1 cellular context compared by ENCODE assay signal in the genomic region with DNA sequence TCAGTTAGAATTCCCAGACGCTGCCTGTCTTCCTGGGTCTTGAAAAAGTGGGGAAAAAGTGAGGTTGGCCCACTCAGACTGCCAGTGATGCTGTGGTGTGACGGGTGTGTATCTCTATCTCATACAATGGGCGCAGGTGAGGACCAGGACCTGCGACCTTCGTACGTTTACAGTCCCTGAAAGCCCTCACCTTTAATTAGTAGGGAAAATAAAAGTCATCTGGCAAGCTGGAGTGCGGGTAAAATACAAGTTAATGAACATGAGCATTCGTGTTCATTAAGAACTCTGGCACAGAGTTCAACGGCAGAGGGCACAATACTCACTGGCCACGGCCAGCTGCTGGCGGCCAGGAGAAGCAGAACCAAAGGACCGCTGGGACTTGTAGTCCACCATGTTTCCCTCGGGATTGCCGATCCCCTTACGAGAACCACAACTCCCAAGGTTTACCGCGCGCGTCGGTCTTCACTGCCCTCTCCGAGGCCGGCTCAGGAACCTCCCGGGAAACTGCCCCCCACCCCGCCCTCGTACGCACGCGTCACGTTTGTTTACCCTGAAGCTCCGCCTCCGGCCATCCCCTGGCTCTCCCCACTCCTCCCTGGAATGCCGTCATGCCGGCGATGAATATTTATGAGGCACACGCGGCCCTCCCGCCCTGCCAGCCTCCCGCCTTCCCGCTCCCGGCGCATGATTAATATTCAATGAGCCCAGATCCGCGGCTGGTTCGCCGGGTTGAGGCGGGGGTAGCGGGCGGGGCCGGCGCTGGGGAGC.
TF ChIP-seq lines count a peak whose summit lies in the region.

No MANE protein-coding gene starts in this region.

TF ChIP-seq in HEK293, 187 proteins besides CTCF, POLR2A, EP300 and RAD21 (continued from another document and continues in another):
- TF ChIP-seq, protein P1, sequence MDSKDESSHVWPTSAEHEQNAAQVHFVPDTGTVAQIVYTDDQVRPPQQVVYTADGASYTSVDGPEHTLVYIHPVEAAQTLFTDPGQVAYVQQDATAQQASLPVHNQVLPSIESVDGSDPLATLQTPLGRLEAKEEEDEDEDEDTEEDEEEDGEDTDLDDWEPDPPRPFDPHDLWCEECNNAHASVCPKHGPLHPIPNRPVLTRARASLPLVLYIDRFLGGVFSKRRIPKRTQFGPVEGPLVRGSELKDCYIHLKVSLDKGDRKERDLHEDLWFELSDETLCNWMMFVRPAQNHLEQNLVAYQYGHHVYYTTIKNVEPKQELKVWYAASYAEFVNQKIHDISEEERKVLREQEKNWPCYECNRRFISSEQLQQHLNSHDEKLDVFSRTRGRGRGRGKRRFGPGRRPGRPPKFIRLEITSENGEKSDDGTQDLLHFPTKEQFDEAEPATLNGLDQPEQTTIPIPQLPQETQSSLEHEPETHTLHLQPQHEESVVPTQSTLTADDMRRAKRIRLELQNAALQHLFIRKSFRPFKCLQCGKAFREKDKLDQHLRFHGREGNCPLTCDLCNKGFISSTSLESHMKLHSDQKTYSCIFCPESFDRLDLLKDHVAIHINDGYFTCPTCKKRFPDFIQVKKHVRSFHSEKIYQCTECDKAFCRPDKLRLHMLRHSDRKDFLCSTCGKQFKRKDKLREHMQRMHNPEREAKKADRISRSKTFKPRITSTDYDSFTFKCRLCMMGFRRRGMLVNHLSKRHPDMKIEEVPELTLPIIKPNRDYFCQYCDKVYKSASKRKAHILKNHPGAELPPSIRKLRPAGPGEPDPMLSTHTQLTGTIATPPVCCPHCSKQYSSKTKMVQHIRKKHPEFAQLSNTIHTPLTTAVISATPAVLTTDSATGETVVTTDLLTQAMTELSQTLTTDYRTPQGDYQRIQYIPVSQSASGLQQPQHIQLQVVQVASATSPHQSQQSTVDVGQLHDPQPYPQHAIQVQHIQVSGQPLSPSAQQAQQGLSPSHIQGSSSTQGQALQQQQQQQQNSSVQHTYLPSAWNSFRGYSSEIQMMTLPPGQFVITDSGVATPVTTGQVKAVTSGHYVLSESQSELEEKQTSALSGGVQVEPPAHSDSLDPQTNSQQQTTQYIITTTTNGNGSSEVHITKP (tag by site-specific recombination; IDR thresholded peaks at IDR 0.05): 0 out of 2 replicates have a peak, but pooled peaks have one; percentile 31
- TF ChIP-seq ZNF174 (tag by site-specific recombination; IDR thresholded peaks at IDR 0.05) (no peak), ZNF623 (tag by site-specific recombination; IDR thresholded peaks at IDR 0.05) (no peak), ZNF830 (tag by site-specific recombination; IDR thresholded peaks at IDR 0.05; ENCODE audit: low read depth) (no peak), ZFP41 (tag by site-specific recombination; IDR thresholded peaks at IDR 0.05; ENCODE audit: borderline replicate concordance) (no peak), ZNF670 (tag by site-specific recombination; IDR thresholded peaks at IDR 0.05; ENCODE audit: low read depth) (no peak), ZNF132 (tag by site-specific recombination; IDR thresholded peaks at IDR 0.05; ENCODE audit: borderline replicate concordance) (no peak), ZNF664 (tag by site-specific recombination; IDR thresholded peaks at IDR 0.05) (no peak), ZFHX2 (tag by site-specific recombination; conservative IDR thresholded peaks at IDR 0.05) (peak; percentile 71), ZEB2 (tag by site-specific recombination; IDR thresholded peaks at IDR 0.05) (peak; percentile 95), ZNF133 (tag by site-specific recombination; IDR thresholded peaks at IDR 0.05) (no peak), ZXDB (tag by site-specific recombination; IDR thresholded peaks at IDR 0.05) (peak; percentile 79), ZNF302 (tag by site-specific recombination; IDR thresholded peaks at IDR 0.05; ENCODE audit: low read depth) (no peak), ZNF248 (tag by site-specific recombination; IDR thresholded peaks at IDR 0.05) (no peak), ZNF785 (tag by site-specific recombination; IDR thresholded peaks at IDR 0.05) (no peak), ZNF76 (tag by site-specific recombination; IDR thresholded peaks at IDR 0.05; ENCODE audit: borderline replicate concordance, low read depth) (peak; percentile 89), ZNF791 (tag by site-specific recombination; IDR thresholded peaks at IDR 0.05) (no peak), ZNF561 (tag by site-specific recombination; IDR thresholded peaks at IDR 0.05; ENCODE audit: borderline replicate concordance) (no peak), ZNF140 (tag by site-specific recombination; IDR thresholded peaks at IDR 0.05) (no peak), ZBTB21 (tag by site-specific recombination; IDR thresholded peaks at IDR 0.05) (peak; percentile 76), ZNF514 (tag by site-specific recombination; IDR thresholded peaks at IDR 0.05) (no peak), ZNF341 (tag by site-specific recombination; IDR thresholded peaks at IDR 0.05; ENCODE audit: low read depth) (peak; percentile 79), OVOL3 (tag by site-specific recombination; IDR thresholded peaks at IDR 0.05) (no peak), ZNF138 (tag by site-specific recombination; IDR thresholded peaks at IDR 0.05; ENCODE audit: borderline replicate concordance) (no peak)
- TF ChIP-seq, protein P2, sequence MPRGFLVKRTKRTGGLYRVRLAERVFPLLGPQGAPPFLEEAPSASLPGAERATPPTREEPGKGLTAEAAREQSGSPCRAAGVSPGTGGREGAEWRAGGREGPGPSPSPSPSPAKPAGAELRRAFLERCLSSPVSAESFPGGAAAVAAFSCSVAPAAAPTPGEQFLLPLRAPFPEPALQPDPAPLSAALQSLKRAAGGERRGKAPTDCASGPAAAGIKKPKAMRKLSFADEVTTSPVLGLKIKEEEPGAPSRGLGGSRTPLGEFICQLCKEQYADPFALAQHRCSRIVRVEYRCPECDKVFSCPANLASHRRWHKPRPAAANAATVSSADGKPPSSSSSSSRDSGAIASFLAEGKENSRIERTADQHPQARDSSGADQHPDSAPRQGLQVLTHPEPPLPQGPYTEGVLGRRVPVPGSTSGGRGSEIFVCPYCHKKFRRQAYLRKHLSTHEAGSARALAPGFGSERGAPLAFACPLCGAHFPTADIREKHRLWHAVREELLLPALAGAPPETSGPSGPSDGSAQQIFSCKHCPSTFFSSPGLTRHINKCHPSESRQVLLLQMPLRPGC (tag by site-specific recombination; IDR thresholded peaks at IDR 0.05): no peak
- TF ChIP-seq, protein P3, sequence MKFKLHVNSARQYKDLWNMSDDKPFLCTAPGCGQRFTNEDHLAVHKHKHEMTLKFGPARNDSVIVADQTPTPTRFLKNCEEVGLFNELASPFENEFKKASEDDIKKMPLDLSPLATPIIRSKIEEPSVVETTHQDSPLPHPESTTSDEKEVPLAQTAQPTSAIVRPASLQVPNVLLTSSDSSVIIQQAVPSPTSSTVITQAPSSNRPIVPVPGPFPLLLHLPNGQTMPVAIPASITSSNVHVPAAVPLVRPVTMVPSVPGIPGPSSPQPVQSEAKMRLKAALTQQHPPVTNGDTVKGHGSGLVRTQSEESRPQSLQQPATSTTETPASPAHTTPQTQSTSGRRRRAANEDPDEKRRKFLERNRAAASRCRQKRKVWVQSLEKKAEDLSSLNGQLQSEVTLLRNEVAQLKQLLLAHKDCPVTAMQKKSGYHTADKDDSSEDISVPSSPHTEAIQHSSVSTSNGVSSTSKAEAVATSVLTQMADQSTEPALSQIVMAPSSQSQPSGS (tag by site-specific recombination; IDR thresholded peaks at IDR 0.05; ENCODE audit: low read depth): peak; percentile 59; the same call in 1 of the 2 replicates
- TF ChIP-seq, protein P4, sequence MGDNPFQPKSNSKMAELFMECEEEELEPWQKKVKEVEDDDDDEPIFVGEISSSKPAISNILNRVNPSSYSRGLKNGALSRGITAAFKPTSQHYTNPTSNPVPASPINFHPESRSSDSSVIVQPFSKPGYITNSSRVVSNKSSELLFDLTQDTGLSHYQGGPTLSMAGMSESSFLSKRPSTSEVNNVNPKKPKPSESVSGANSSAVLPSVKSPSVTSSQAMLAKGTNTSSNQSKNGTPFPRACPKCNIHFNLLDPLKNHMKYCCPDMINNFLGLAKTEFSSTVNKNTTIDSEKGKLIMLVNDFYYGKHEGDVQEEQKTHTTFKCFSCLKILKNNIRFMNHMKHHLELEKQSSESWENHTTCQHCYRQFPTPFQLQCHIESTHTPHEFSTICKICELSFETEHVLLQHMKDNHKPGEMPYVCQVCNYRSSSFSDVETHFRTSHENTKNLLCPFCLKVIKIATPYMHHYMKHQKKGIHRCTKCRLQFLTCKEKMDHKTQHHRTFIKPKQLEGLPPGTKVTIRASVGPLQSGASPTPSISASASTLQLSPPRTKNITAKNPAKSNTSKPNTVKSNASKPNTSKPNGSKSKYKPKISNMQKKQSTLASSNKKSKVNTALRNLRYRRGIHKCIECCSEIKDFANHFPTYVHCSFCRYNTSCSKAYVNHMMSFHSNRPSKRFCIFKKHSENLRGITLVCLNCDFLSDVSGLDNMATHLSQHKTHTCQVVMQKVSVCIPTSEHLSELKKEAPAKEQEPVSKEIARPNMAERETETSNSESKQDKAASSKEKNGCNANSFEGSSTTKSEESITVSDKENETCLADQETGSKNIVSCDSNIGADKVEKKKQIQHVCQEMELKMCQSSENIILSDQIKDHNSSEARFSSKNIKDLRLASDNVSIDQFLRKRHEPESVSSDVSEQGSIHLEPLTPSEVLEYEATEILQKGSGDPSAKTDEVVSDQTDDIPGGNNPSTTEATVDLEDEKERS (tag by site-specific recombination; IDR thresholded peaks at IDR 0.05): no peak
- TF ChIP-seq, protein P5, sequence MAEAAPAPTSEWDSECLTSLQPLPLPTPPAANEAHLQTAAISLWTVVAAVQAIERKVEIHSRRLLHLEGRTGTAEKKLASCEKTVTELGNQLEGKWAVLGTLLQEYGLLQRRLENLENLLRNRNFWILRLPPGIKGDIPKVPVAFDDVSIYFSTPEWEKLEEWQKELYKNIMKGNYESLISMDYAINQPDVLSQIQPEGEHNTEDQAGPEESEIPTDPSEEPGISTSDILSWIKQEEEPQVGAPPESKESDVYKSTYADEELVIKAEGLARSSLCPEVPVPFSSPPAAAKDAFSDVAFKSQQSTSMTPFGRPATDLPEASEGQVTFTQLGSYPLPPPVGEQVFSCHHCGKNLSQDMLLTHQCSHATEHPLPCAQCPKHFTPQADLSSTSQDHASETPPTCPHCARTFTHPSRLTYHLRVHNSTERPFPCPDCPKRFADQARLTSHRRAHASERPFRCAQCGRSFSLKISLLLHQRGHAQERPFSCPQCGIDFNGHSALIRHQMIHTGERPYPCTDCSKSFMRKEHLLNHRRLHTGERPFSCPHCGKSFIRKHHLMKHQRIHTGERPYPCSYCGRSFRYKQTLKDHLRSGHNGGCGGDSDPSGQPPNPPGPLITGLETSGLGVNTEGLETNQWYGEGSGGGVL (tag by site-specific recombination; IDR thresholded peaks at IDR 0.05): no peak; the same call in 1 of the 2 replicates
- TF ChIP-seq, protein P6, sequence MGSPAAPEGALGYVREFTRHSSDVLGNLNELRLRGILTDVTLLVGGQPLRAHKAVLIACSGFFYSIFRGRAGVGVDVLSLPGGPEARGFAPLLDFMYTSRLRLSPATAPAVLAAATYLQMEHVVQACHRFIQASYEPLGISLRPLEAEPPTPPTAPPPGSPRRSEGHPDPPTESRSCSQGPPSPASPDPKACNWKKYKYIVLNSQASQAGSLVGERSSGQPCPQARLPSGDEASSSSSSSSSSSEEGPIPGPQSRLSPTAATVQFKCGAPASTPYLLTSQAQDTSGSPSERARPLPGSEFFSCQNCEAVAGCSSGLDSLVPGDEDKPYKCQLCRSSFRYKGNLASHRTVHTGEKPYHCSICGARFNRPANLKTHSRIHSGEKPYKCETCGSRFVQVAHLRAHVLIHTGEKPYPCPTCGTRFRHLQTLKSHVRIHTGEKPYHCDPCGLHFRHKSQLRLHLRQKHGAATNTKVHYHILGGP (tag by site-specific recombination; IDR thresholded peaks at IDR 0.05): no peak
- TF ChIP-seq, protein P7, sequence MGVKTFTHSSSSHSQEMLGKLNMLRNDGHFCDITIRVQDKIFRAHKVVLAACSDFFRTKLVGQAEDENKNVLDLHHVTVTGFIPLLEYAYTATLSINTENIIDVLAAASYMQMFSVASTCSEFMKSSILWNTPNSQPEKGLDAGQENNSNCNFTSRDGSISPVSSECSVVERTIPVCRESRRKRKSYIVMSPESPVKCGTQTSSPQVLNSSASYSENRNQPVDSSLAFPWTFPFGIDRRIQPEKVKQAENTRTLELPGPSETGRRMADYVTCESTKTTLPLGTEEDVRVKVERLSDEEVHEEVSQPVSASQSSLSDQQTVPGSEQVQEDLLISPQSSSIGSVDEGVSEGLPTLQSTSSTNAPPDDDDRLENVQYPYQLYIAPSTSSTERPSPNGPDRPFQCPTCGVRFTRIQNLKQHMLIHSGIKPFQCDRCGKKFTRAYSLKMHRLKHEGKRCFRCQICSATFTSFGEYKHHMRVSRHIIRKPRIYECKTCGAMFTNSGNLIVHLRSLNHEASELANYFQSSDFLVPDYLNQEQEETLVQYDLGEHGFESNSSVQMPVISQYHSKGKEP (tag by site-specific recombination; IDR thresholded peaks at IDR 0.05): no peak
- TF ChIP-seq, protein P8, sequence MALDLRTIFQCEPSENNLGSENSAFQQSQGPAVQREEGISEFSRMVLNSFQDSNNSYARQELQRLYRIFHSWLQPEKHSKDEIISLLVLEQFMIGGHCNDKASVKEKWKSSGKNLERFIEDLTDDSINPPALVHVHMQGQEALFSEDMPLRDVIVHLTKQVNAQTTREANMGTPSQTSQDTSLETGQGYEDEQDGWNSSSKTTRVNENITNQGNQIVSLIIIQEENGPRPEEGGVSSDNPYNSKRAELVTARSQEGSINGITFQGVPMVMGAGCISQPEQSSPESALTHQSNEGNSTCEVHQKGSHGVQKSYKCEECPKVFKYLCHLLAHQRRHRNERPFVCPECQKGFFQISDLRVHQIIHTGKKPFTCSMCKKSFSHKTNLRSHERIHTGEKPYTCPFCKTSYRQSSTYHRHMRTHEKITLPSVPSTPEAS (tag by site-specific recombination; IDR thresholded peaks at IDR 0.05): no peak
- TF ChIP-seq, protein P9, sequence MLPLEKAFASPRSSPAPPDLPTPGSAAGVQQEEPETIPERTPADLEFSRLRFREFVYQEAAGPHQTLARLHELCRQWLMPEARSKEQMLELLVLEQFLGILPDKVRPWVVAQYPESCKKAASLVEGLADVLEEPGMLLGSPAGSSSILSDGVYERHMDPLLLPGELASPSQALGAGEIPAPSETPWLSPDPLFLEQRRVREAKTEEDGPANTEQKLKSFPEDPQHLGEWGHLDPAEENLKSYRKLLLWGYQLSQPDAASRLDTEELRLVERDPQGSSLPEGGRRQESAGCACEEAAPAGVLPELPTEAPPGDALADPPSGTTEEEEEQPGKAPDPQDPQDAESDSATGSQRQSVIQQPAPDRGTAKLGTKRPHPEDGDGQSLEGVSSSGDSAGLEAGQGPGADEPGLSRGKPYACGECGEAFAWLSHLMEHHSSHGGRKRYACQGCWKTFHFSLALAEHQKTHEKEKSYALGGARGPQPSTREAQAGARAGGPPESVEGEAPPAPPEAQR (tag by site-specific recombination; IDR thresholded peaks at IDR 0.05): no peak
- TF ChIP-seq, protein P10, sequence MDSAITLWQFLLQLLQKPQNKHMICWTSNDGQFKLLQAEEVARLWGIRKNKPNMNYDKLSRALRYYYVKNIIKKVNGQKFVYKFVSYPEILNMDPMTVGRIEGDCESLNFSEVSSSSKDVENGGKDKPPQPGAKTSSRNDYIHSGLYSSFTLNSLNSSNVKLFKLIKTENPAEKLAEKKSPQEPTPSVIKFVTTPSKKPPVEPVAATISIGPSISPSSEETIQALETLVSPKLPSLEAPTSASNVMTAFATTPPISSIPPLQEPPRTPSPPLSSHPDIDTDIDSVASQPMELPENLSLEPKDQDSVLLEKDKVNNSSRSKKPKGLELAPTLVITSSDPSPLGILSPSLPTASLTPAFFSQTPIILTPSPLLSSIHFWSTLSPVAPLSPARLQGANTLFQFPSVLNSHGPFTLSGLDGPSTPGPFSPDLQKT (IDR thresholded peaks at IDR 0.05; ENCODE audit: borderline replicate concordance, low read depth, low read length): no peak
